In genomic region chr22:36371920-36372319, GRCh38 we compare ENCODE assay signal across 9 cellular contexts. TPM values are rescaled to one million over a fixed set of nuclear protein-coding genes. Genes with fewer than 3 reads are reported as not detected.
DNase-seq lines count a peak whose midpoint lies in the region; ATAC-seq and TF ChIP-seq lines count a peak whose summit lies in the region.
"Had no signal": no experiment of that assay in that cellular context is flagged by ENCODE, and none has a peak within 500 bp of the region (broad histone marks: within the 10 kb centered on the region; RNA-seq: fewer than 3 reads in every experiment).

No MANE protein-coding gene starts in this region.

- H4K12ac ChIP-seq in trophoblast cell (ENCODE audit: low read depth, low read length) = no peak overlapping the region

- H2AK5ac ChIP-seq in trophoblast cell (ENCODE audit: low read length) = no peak overlapping the region

- no peak overlapping the region for H3K4me3 Mint-ChIP-seq in CD14-positive monocyte

- intact Hi-C loops in CD14-positive monocyte (cut with micrococcal nuclease) (loop anchor here (2.0 to 5.0 kb wide), 3 partner anchors 15 to 40 kb away; partner anchors contain the start of gene MYH9 (in 1 of the 2)), dorsolateral prefrontal cortex (cut with DNase I) (no loop called here), posterior cingulate gyrus (cut with DNase I) (no loop called here)

- no peaks in the 10 kb centered on the region for H3K9me2 ChIP-seq in OCI-LY1 (ENCODE audit: low read depth, low read length)

- no CpG with 5 or more reads among the region's 2 CpGs for WGBS in trophoblast cell (ENCODE audit: extremely low coverage, insufficient coverage, insufficient read length)

- no peak overlapping the region for H3K14ac ChIP-seq in trophoblast cell (ENCODE audit: low read length)

- no peak overlapping the region for H4K8ac ChIP-seq in trophoblast cell (ENCODE audit: low read depth, low read length)

- H3K27me3 Mint-ChIP-seq in CD14-positive monocyte (ENCODE audit: low read depth in 3 of 3) = no peaks in the 10 kb centered on the region

- no peak overlapping the region for H3K18ac ChIP-seq in trophoblast cell (ENCODE audit: low read length)

- H3F3A ChIP-seq in OCI-LY1 (ENCODE audit: insufficient read depth, low read length) = 0 out of 2 replicates have a peak, but pooled peaks cover 4% of the 10 kb centered on the region

- DNase-seq in CD14-positive monocyte (ENCODE audit: low spot score) = no peak
- DNase-seq in dorsolateral prefrontal cortex = no peak
- no peak for DNase-seq in trophoblast cell
- no peak for DNase-seq in posterior cingulate gyrus
- DNase-seq: GDM1 had no signal

- peaks cover 31% of the 10 kb centered on the region for H3K36me3 ChIP-seq in OCI-LY1 (ENCODE audit: insufficient read depth, low read length)
- H3K36me3 ChIP-seq in trophoblast cell (ENCODE audit: control insufficient read depth in 1 of 2, insufficient read depth in 2 of 2, low read length in 2 of 2) = peaks cover 15 to 24% of the 10 kb centered on the region in 2 experiments

- H2AFZ ChIP-seq in OCI-LY1 (ENCODE audit: low read length) (no peak overlapping the region), trophoblast cell (ENCODE audit: insufficient read depth, low read length, poor library complexity) (no peak overlapping the region)

- H3K4me2 ChIP-seq in OCI-LY1 (ENCODE audit: low read length) = no peak overlapping the region
- no peak overlapping the region for H3K4me2 ChIP-seq in trophoblast cell (ENCODE audit: low read length)

- H3K9me3 Mint-ChIP-seq in CD14-positive monocyte = no peaks in the 10 kb centered on the region

- H4K91ac ChIP-seq in trophoblast cell (ENCODE audit: low read depth, low read length) = no peak overlapping the region

- peak overlapping the region; percentile 53 for H3K4ac ChIP-seq in trophoblast cell (ENCODE audit: low read depth, low read length)

- ATAC-seq in HG03460 (IDR thresholded peaks at IDR 0.05; ENCODE audit: unreplicated experiment) = no peak
- ATAC-seq in GM19397 (IDR thresholded peaks at IDR 0.05; ENCODE audit: unreplicated experiment) = no peak
- ATAC-seq in HG02610 (IDR thresholded peaks at IDR 0.05; ENCODE audit: unreplicated experiment) = no peak

- peaks cover 26% of the 10 kb centered on the region for H3K79me1 ChIP-seq in trophoblast cell (ENCODE audit: low read length)

- peaks cover 34 to 55% of the 10 kb centered on the region in 2 donors for H3K36me3 Mint-ChIP-seq in CD14-positive monocyte

- H3K4me3 ChIP-seq in OCI-LY1 (ENCODE audit: low read depth, low read length, poor library complexity, severe bottlenecking) (no peak overlapping the region), dorsolateral prefrontal cortex (no peak overlapping the region), trophoblast cell (ENCODE audit: low read depth, low read length) (no peak overlapping the region)

- TF ChIP-seq CTCF in CD14-positive monocyte (IDR thresholded peaks at IDR 0.05) (no peak), OCI-LY1 (IDR thresholded peaks at IDR 0.05; ENCODE audit: low read length) (no peak), dorsolateral prefrontal cortex (IDR thresholded peaks at IDR 0.05 in 54 of 56, conservative IDR thresholded peaks at IDR 0.05 in 2 of 56; ENCODE audit: low read depth in 1 of 56, partially characterized antibody in 56 of 56) (no peak)

- no peaks in the 10 kb centered on the region for H4K20me1 ChIP-seq in OCI-LY1 (ENCODE audit: insufficient read depth, low read length)

- no peak overlapping the region for H3K23ac ChIP-seq in trophoblast cell (ENCODE audit: low read length)

- H2BK12ac ChIP-seq in trophoblast cell (ENCODE audit: low read length) = no peak overlapping the region

- H3K9me3 ChIP-seq in OCI-LY1 (ENCODE audit: low read length) (no peaks in the 10 kb centered on the region), trophoblast cell (ENCODE audit: insufficient read depth, low read depth, low read length) (peaks cover 2% of the 10 kb centered on the region)

- H3K27ac ChIP-seq in OCI-LY1 (ENCODE audit: low read depth, low read length, poor library complexity, severe bottlenecking) (peak overlapping the region; percentile 79), dorsolateral prefrontal cortex (peak overlapping the region in 48 of 59 donors; percentile 17 to 91 (median 76)), trophoblast cell (ENCODE audit: low read depth, low read length) (no peak overlapping the region)

- H3K9ac ChIP-seq in OCI-LY1 (ENCODE audit: low read length) = no peak overlapping the region
- no peak overlapping the region for H3K9ac ChIP-seq in trophoblast cell (ENCODE audit: low read length)

- H3K4me1 Mint-ChIP-seq in CD14-positive monocyte = peaks cover 92% of the 10 kb centered on the region

- H2BK120ac ChIP-seq in trophoblast cell (ENCODE audit: insufficient read depth, low read length, poor library complexity) = no peak overlapping the region

- no peak overlapping the region for H2BK5ac ChIP-seq in trophoblast cell (ENCODE audit: low read depth, low read length, poor library complexity)

- H3K79me2 ChIP-seq in OCI-LY1 (ENCODE audit: insufficient read depth, low read length) = peaks cover 100% of the 10 kb centered on the region
- peaks cover 60% of the 10 kb centered on the region for H3K79me2 ChIP-seq in trophoblast cell (ENCODE audit: control insufficient read depth, insufficient read depth, low read length, poor library complexity)

- peak overlapping the region; percentile 79 to 97 (median 96) for H3K27ac Mint-ChIP-seq in CD14-positive monocyte

- H3K4me1 ChIP-seq in OCI-LY1 (ENCODE audit: insufficient read depth, low read length, severe bottlenecking) = peaks cover 76% of the 10 kb centered on the region
- peaks cover 68% of the 10 kb centered on the region in 2 experiments for H3K4me1 ChIP-seq in trophoblast cell (ENCODE audit: control insufficient read depth in 1 of 2, insufficient read depth in 2 of 2, low read length in 2 of 2)

- no peaks in the 10 kb centered on the region for H3K27me3 ChIP-seq in OCI-LY1 (ENCODE audit: insufficient read depth, low read length)
- no peaks in the 10 kb centered on the region for H3K27me3 ChIP-seq in dorsolateral prefrontal cortex
- no peaks in the 10 kb centered on the region for H3K27me3 ChIP-seq in trophoblast cell (ENCODE audit: insufficient read depth, low read length)

RNA-seq across cellular contexts. Expression of gene MYH9, which starts 15.8 kb away (rescaled TPM):
- polyA plus RNA-seq in CD14-positive monocyte = 10 to 100 TPM; 35.6 to 79.5 TPM
- total RNA-seq in dorsolateral prefrontal cortex = 100 to 1,000 TPM in 119 of 120 experiments, 10 to 100 TPM in 1; 95.7 to 282 (median 162) TPM
- polyA plus RNA-seq in trophoblast cell (2013) = 280 and 288 TPM in 2 replicates

Comparison
In these comparisons a context has a peak if more than half of its experiments do, and no peak if none do; other contexts are left out.
1. intact Hi-C loops: an anchor here in CD14-positive monocyte (2.0 to 5.0 kb wide); none called in dorsolateral prefrontal cortex and posterior cingulate gyrus.